ENCODE assay signal across 8 cellular contexts in genomic region chr7:51141451-51141971, GRCh38.
A peak's percentile ranks its signal among the peaks of the same experiment; 100 is the strongest.
DNase-seq lines count a peak whose midpoint lies in the region; ATAC-seq, FAIRE-seq and TF ChIP-seq lines count a peak whose summit lies in the region.

No MANE protein-coding gene starts in this region.

- H3K4me3 ChIP-seq in MM.1S (ENCODE audit: low read length) (no peak overlapping the region), astrocyte of the spinal cord (ENCODE audit: low read depth, low read length) (no peak overlapping the region), uterus (no peak overlapping the region)

- in situ Hi-C loops in astrocyte of the spinal cord (cut with HindIII; ENCODE audit: low sequenced_read_pairs) = no loop called here

- H3K36me3 ChIP-seq in MM.1S (replicated peaks; ENCODE audit: insufficient read depth, low read length) (no peaks in the 10 kb centered on the region), uterus (no peaks in the 10 kb centered on the region)

- no peaks in the 10 kb centered on the region for H3K9me2 ChIP-seq in MM.1S (replicated peaks; ENCODE audit: insufficient read depth, low read length)

- H2AFZ ChIP-seq in MM.1S (ENCODE audit: low read length) = no peak overlapping the region

- no peak for ATAC-seq in HG02885 (IDR thresholded peaks at IDR 0.05; ENCODE audit: poor library complexity, unreplicated experiment)

- no peak for TF ChIP-seq POLR2A in uterus (IDR thresholded peaks at IDR 0.05)

- H3K9me3 ChIP-seq in MM.1S (replicated peaks; ENCODE audit: insufficient read depth, low read length) (no peaks in the 10 kb centered on the region), uterus (no peaks in the 10 kb centered on the region)

- H3K4me1 ChIP-seq in MM.1S (ENCODE audit: low read length) (no peaks in the 10 kb centered on the region), uterus (no peaks in the 10 kb centered on the region)

- intact Hi-C loops in uterus (cut with DNase I; ENCODE audit: low total_unique reads) = no loop called here

- H3K27ac ChIP-seq in MM.1S (ENCODE audit: low read length) (no peak overlapping the region), uterus (peak overlapping the region in 1 of 2 donors; percentile 59)

- H3K27me3 ChIP-seq in MM.1S (replicated peaks; ENCODE audit: insufficient read depth, low read length) (no peaks in the 10 kb centered on the region), uterus (no peaks in the 10 kb centered on the region)

- peak; percentile 28 for DNase-seq in ELR (ENCODE audit: low read depth)
- DNase-seq in MM.1S = peak; percentile 11
- peak; percentile 60 for DNase-seq in astrocyte of the spinal cord (ENCODE audit: low read depth, low spot score)
- no peak for DNase-seq in uterus
- no peak for DNase-seq in NOMO-1 (lab: John Stamatoyannopoulos, UW; ENCODE audit: unreplicated experiment in 2 of 2)
- no peak for DNase-seq in ecto neural progenitor cell (ENCODE audit: low spot score)

- no peaks in the 10 kb centered on the region for H4K20me1 ChIP-seq in MM.1S (ENCODE audit: insufficient read depth, low read length)

- no peak overlapping the region for H3K4me2 ChIP-seq in MM.1S (ENCODE audit: low read depth, low read length)

- H3K79me2 ChIP-seq in MM.1S (ENCODE audit: low read length) = no peaks in the 10 kb centered on the region

- FAIRE-seq in islet of Langerhans (lab: Jason Lieb, UNC) = peak; percentile 86

- TF ChIP-seq CTCF in MM.1S (IDR thresholded peaks at IDR 0.05; ENCODE audit: low read length) (peak; percentile 36), astrocyte of the spinal cord (IDR thresholded peaks at IDR 0.05; ENCODE audit: low read depth, low read length) (peak; percentile 68), uterus (IDR thresholded peaks at IDR 0.05) (peak; percentile 12 to 56 (median 46))

- no peak overlapping the region for H3K9ac ChIP-seq in MM.1S (ENCODE audit: low read length)

- H3F3A ChIP-seq in MM.1S (ENCODE audit: insufficient read depth, low read length) = no peaks in the 10 kb centered on the region

Comparison
In these comparisons a context has a peak if more than half of its experiments do, and no peak if none do; other contexts are left out.
1. DNase-seq: peak in ELR (single experiment), MM.1S (single experiment) and astrocyte of the spinal cord (single experiment); none in uterus (0 of 2), NOMO-1 (0 of 2) and ecto neural progenitor cell (single experiment).
2. Peak in every context shown above with its lines, with median percentiles within 50 percentile points of each other: CTCF ChIP-seq.